Comparison of ENCODE assay signal across 23 cellular contexts in genomic region chr1:225617956-225618355, GRCh38. TPM values are rescaled to one million over a fixed set of nuclear protein-coding genes. Genes with fewer than 3 reads are reported as not detected.
DNase-seq lines count a peak whose midpoint lies in the region; ATAC-seq and TF ChIP-seq lines count a peak whose summit lies in the region.
"Had no signal": no experiment of that assay in that cellular context is flagged by ENCODE, and none has a peak within 500 bp of the region (broad histone marks: within the 10 kb centered on the region; RNA-seq: fewer than 3 reads in every experiment).

No MANE protein-coding gene starts in this region.

- no peaks in the 10 kb centered on the region for H3K9me3 ChIP-seq in cardiac muscle cell (ENCODE audit: low read depth)
- H3K9me3 ChIP-seq in muscle layer of duodenum (ENCODE audit: control insufficient read depth in 1 of 2, low read length in 2 of 2): no peaks in the 10 kb centered on the region
- H3K9me3 ChIP-seq: tibial nerve had no signal

- H3K36me3 ChIP-seq in cardiac muscle cell (no peaks in the 10 kb centered on the region), muscle layer of duodenum (ENCODE audit: control insufficient read depth in 1 of 2, insufficient read depth in 2 of 2, low read length in 2 of 2) (no peaks in the 10 kb centered on the region)
- H3K36me3 ChIP-seq: brain microvascular endothelial cell, tibial nerve had no signal

- ATAC-seq in Right ventricle myocardium inferior (no peak), SK-N-SH treated with all-trans-retinoic acid at 6 μM for 48 hours (peak; percentile 12; the same call in 1 of the 3 replicates), GM21529 (IDR thresholded peaks at IDR 0.05; ENCODE audit: unreplicated experiment) (no peak), GM19035 (IDR thresholded peaks at IDR 0.05; ENCODE audit: unreplicated experiment) (no peak)

- no peaks in the 10 kb centered on the region for H3K9me3 Mint-ChIP-seq in activated T-helper 2 cell treated with anti-CD3 and anti-CD28 coated beads, Interferon-gamma antibody, Interleukin-2, Interleukin-4, amounts not matched to agents 10 μg/mL and 5 μg/mL and 100 μg/mL, durations not matched to agents 14 hours and 24 hours and 36 hours
- H3K9me3 Mint-ChIP-seq: IgD-negative memory B cell had no signal

- H3K27me3 Mint-ChIP-seq in activated T-helper 2 cell treated with anti-CD3 and anti-CD28 coated beads, Interferon-gamma antibody, Interleukin-2, Interleukin-4, amounts not matched to agents 10 μg/mL and 5 μg/mL and 100 μg/mL, durations not matched to agents 14 hours and 24 hours and 36 hours (ENCODE audit: low read depth): peaks cover 4% of the 10 kb centered on the region
- H3K27me3 Mint-ChIP-seq: IgD-negative memory B cell had no signal

- no peaks in the 10 kb centered on the region for H3K4me1 Mint-ChIP-seq in activated T-helper 2 cell treated with anti-CD3 and anti-CD28 coated beads, Interferon-gamma antibody, Interleukin-2, Interleukin-4, amounts not matched to agents 10 μg/mL and 5 μg/mL and 100 μg/mL, durations not matched to agents 14 hours and 24 hours and 36 hours (ENCODE audit: low read depth)

- H3K27me3 ChIP-seq in cardiac muscle cell (no peaks in the 10 kb centered on the region), muscle layer of duodenum (ENCODE audit: low read depth, low read length) (no peaks in the 10 kb centered on the region)
- H3K27me3 ChIP-seq: BLaER1, brain microvascular endothelial cell, tibial nerve had no signal

- H3K4me3 Mint-ChIP-seq in activated T-helper 2 cell treated with anti-CD3 and anti-CD28 coated beads, Interferon-gamma antibody, Interleukin-2, Interleukin-4, amounts not matched to agents 10 μg/mL and 5 μg/mL and 100 μg/mL, durations not matched to agents 14 hours and 24 hours and 36 hours (ENCODE audit: low read depth): no peak overlapping the region
- H3K4me3 Mint-ChIP-seq: H9, IgD-negative memory B cell had no signal

- H3K4me1 ChIP-seq in cardiac muscle cell (ENCODE audit: low read depth) (peaks cover 11% of the 10 kb centered on the region), muscle layer of duodenum (ENCODE audit: control insufficient read depth in 1 of 2, insufficient read depth in 2 of 2, low read length in 2 of 2) (peaks cover 0 to 7% of the 10 kb centered on the region in 2 donors)
- H3K4me1 ChIP-seq: BLaER1 had no signal

- H3K27ac Mint-ChIP-seq in activated T-helper 2 cell treated with anti-CD3 and anti-CD28 coated beads, Interferon-gamma antibody, Interleukin-2, Interleukin-4, amounts not matched to agents 10 μg/mL and 5 μg/mL and 100 μg/mL, durations not matched to agents 14 hours and 24 hours and 36 hours: no peak overlapping the region
- H3K27ac Mint-ChIP-seq: IgD-negative memory B cell had no signal

- DNase-seq in cardiac muscle cell (ENCODE audit: low read depth in 1 of 2, low spot score in 1 of 2): no peak
- no peak for DNase-seq in Right ventricle myocardium inferior (ENCODE audit: missing footprints)
- DNase-seq in caudate nucleus (lab: John Stamatoyannopoulos, UW): no peak
- no peak for DNase-seq in activated T-helper 2 cell treated with anti-CD3 and anti-CD28 coated beads, Interferon-gamma antibody, Interleukin-2, Interleukin-4, amounts not matched to agents 10 μg/mL and 5 μg/mL and 100 μg/mL, durations not matched to agents 14 hours and 24 hours and 36 hours (ENCODE audit: low spot score)
- DNase-seq: 8988T; activated CD4-positive, alpha-beta T cell treated with anti-CD3 and anti-CD28 coated beads for 1 hour; brain microvascular endothelial cell; Calu3; GDM1; H9; MM.1S; NCI-H146; NCI-H226; stimulated activated CD4-positive, alpha-beta T cell treated with anti-CD3 and anti-CD28 coated beads, Interleukin-15, amount 100 ng/mL, for 24 hours; stimulated activated naive CD4-positive, alpha-beta T cell; SW 1271 had no signal

- H3K4me3 ChIP-seq in cardiac muscle cell (no peak overlapping the region), muscle layer of duodenum (ENCODE audit: low read depth in 1 of 2, low read length in 2 of 2) (no peak overlapping the region)
- H3K4me3 ChIP-seq: BLaER1, tibial nerve had no signal

- no peaks in the 10 kb centered on the region for H3K36me3 Mint-ChIP-seq in activated T-helper 2 cell treated with anti-CD3 and anti-CD28 coated beads, Interferon-gamma antibody, Interleukin-2, Interleukin-4, amounts not matched to agents 10 μg/mL and 5 μg/mL and 100 μg/mL, durations not matched to agents 14 hours and 24 hours and 36 hours (ENCODE audit: low read depth)

- peak overlapping the region; percentile 65 for H3K27ac ChIP-seq in cardiac muscle cell
- peak overlapping the region; percentile 2 for H3K27ac ChIP-seq in muscle layer of duodenum (ENCODE audit: low read length)
- no peak overlapping the region for H3K27ac ChIP-seq in caudate nucleus (ENCODE audit: low read depth, low read length)
- H3K27ac ChIP-seq: BLaER1, brain microvascular endothelial cell, tibial nerve had no signal

- TF ChIP-seq CTCF in cardiac muscle cell (IDR thresholded peaks at IDR 0.05; ENCODE audit: low read depth, low read length): no peak

- intact Hi-C loops in Right ventricle myocardium inferior (cut with DNase I): no loop called here
- intact Hi-C loops in activated T-helper 2 cell treated with anti-CD3 and anti-CD28 coated beads, Interferon-gamma antibody, Interleukin-2, Interleukin-4, amounts not matched to agents 10 μg/mL and 5 μg/mL and 100 μg/mL, durations not matched to agents 14 hours and 24 hours and 36 hours (cut with micrococcal nuclease): no loop called here

TF ChIP-seq in SK-N-SH treated with all-trans-retinoic acid at 6 μM for 48 hours, 23 proteins besides CTCF, POLR2A, EP300 and RAD21 (continues in another document):
- no peak for TF ChIP-seq OSR1 (CRISPR knock-in tag; IDR thresholded peaks at IDR 0.05)
- TF ChIP-seq GLIS3 (CRISPR knock-in tag; IDR thresholded peaks at IDR 0.05): no peak
- TF ChIP-seq ZNF8 (CRISPR knock-in tag; IDR thresholded peaks at IDR 0.05): no peak
- no peak for TF ChIP-seq ZFP3 (CRISPR knock-in tag; IDR thresholded peaks at IDR 0.05)
- no peak for TF ChIP-seq ZNF70 (CRISPR knock-in tag; IDR thresholded peaks at IDR 0.05)
- TF ChIP-seq ZFP30 (CRISPR knock-in tag; IDR thresholded peaks at IDR 0.05): no peak
- no peak for TF ChIP-seq PATZ1 (CRISPR knock-in tag; IDR thresholded peaks at IDR 0.05; ENCODE audit: borderline replicate concordance)
- no peak for TF ChIP-seq CREB5 (CRISPR knock-in tag; IDR thresholded peaks at IDR 0.05; ENCODE audit: low read depth)
- TF ChIP-seq BACH2 (CRISPR knock-in tag; IDR thresholded peaks at IDR 0.05; ENCODE audit: borderline replicate concordance): no peak
- no peak for TF ChIP-seq ARNTL (CRISPR knock-in tag; IDR thresholded peaks at IDR 0.05; ENCODE audit: borderline replicate concordance, low read depth)
- no peak for TF ChIP-seq TCF4 (CRISPR knock-in tag; IDR thresholded peaks at IDR 0.05; ENCODE audit: borderline replicate concordance)
- TF ChIP-seq POU6F1 (CRISPR knock-in tag; IDR thresholded peaks at IDR 0.05; ENCODE audit: borderline replicate concordance, low read depth): no peak
- no peak for TF ChIP-seq RARB (CRISPR knock-in tag; IDR thresholded peaks at IDR 0.05)
- TF ChIP-seq SNAI2 (CRISPR knock-in tag; IDR thresholded peaks at IDR 0.05): no peak
- no peak for TF ChIP-seq ESRRG (CRISPR knock-in tag; IDR thresholded peaks at IDR 0.05)
- no peak for TF ChIP-seq CSDC2 (CRISPR knock-in tag; IDR thresholded peaks at IDR 0.05)
- TF ChIP-seq ISL1 (CRISPR knock-in tag; IDR thresholded peaks at IDR 0.05): no peak

RNA-seq across cellular contexts. Expression of gene ENAH, which starts 35.0 kb away (rescaled TPM):
- total RNA-seq in cardiac muscle cell: 50.8 and 124 TPM in 2 replicates
- 46.4 and 66.6 TPM in 2 replicates for polyA plus RNA-seq in cardiac muscle cell
- 80.0 TPM for total RNA-seq in Right ventricle myocardium inferior
- 0.11 and 0.14 TPM in 2 replicates for total RNA-seq in activated T-helper 2 cell treated with anti-CD3 and anti-CD28 coated beads, Interferon-gamma antibody, Interleukin-2, Interleukin-4, amounts not matched to agents 10 μg/mL and 5 μg/mL and 100 μg/mL, durations not matched to agents 14 hours and 24 hours and 36 hours

Comparison
In these comparisons a context has a peak if more than half of its experiments do, and no peak if none do; other contexts are left out.
1. RNA of gene ENAH, which starts 35.0 kb away (total RNA-seq): 50.8 to 124 TPM in cardiac muscle cell and 80.0 TPM in Right ventricle myocardium inferior (single experiment); 0.11 to 0.14 TPM in activated T-helper 2 cell treated with anti-CD3 and anti-CD28 coated beads, Interferon-gamma antibody, Interleukin-2, Interleukin-4, amounts not matched to agents 10 μg/mL and 5 μg/mL and 100 μg/mL, durations not matched to agents 14 hours and 24 hours and 36 hours; every median in the first group is over 10 times any median in the second.